In the genomic region with DNA sequence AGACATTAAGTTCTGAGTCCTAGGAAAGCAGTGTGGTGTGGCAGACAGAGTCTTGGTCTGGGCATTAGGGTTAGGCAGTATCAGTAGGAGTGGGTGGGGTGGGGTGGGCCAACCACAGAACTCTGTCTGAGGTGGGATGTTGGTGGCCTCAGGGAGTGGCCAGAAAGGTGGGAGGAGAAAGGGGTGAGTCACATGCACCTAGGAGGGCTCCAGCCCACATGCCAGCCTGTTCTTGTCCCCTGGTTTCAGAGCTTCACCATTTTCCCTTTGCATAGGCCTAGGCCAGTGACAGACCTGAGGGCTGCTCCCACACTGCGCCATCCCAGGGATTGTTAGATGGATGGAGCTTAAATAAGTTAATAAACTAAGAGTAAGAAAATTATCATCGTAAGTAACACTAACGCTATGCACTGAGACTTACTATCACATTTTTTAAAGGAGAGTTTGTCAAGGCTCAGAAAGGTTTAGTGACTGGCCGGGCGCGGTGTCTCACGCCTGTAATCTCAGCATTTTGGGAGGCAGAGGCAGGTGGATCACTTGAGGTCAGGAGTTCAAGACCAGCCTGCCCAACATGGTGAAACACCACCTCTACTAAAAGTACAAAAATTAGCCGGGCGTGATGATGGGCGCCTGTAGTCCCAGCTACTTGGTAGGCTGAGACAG, we compare ENCODE assay signal across 1 cellular context.
TF ChIP-seq lines count a peak whose summit lies in the region.

No MANE protein-coding gene starts in this region.

TF ChIP-seq in K562, 482 proteins besides CTCF, POLR2A, EP300 and RAD21 (continued from another document):
- TF ChIP-seq ZNF518B (CRISPR knock-in tag; IDR thresholded peaks at IDR 0.05) (no peak), PHTF2 (CRISPR knock-in tag; IDR thresholded peaks at IDR 0.05) (no peak), YBX1 (IDR thresholded peaks at IDR 0.05) (no peak), ATF1 (CRISPR knock-in tag; IDR thresholded peaks at IDR 0.05) (no peak), ATF1 (tag; IDR thresholded peaks at IDR 0.05) (no peak), CBFA2T2 (conservative IDR thresholded peaks at IDR 0.05) (no peak), SNIP1 (IDR thresholded peaks at IDR 0.05; ENCODE audit: low read depth) (no peak), TBL1XR1 (IDR thresholded peaks at IDR 0.05; ENCODE audit: low read length in 2 of 2) (no peak), NCOA6 (IDR thresholded peaks at IDR 0.05) (no peak), ZNF3 (CRISPR knock-in tag; IDR thresholded peaks at IDR 0.05) (no peak), ZNF407 (IDR thresholded peaks at IDR 0.05; ENCODE audit: low read depth) (no peak)
- TF ChIP-seq, protein P1, sequence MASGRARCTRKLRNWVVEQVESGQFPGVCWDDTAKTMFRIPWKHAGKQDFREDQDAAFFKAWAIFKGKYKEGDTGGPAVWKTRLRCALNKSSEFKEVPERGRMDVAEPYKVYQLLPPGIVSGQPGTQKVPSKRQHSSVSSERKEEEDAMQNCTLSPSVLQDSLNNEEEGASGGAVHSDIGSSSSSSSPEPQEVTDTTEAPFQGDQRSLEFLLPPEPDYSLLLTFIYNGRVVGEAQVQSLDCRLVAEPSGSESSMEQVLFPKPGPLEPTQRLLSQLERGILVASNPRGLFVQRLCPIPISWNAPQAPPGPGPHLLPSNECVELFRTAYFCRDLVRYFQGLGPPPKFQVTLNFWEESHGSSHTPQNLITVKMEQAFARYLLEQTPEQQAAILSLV (tag; IDR thresholded peaks at IDR 0.05), result no peak
- TF ChIP-seq, protein P2, sequence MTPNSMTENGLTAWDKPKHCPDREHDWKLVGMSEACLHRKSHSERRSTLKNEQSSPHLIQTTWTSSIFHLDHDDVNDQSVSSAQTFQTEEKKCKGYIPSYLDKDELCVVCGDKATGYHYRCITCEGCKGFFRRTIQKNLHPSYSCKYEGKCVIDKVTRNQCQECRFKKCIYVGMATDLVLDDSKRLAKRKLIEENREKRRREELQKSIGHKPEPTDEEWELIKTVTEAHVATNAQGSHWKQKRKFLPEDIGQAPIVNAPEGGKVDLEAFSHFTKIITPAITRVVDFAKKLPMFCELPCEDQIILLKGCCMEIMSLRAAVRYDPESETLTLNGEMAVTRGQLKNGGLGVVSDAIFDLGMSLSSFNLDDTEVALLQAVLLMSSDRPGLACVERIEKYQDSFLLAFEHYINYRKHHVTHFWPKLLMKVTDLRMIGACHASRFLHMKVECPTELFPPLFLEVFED (CRISPR knock-in tag; conservative IDR thresholded peaks at IDR 0.05), result no peak
